1 cellular context compared by ENCODE assay signal in genomic region chr17:231191-231965, GRCh38.
TF ChIP-seq lines count a peak whose summit lies in the region.

No MANE protein-coding gene starts in this region.

TF ChIP-seq in WTC11, 78 proteins besides CTCF, POLR2A, EP300 and RAD21 (continued from another document):
- TF ChIP-seq ARID4B (CRISPR knock-in tag; IDR thresholded peaks at IDR 0.05; ENCODE audit: borderline replicate concordance) (no peak), HMGA2 (CRISPR knock-in tag; IDR thresholded peaks at IDR 0.05) (no peak), MLX (CRISPR knock-in tag; IDR thresholded peaks at IDR 0.05) (no peak), EMX1 (CRISPR knock-in tag; IDR thresholded peaks at IDR 0.05) (no peak), ZBTB43 (CRISPR knock-in tag; IDR thresholded peaks at IDR 0.05) (no peak), ZNF219 (CRISPR knock-in tag; IDR thresholded peaks at IDR 0.05; ENCODE audit: borderline replicate concordance) (no peak), CDX4 (CRISPR knock-in tag; IDR thresholded peaks at IDR 0.05; ENCODE audit: borderline replicate concordance) (no peak), NR3C1 (CRISPR knock-in tag; conservative IDR thresholded peaks at IDR 0.05; ENCODE audit: low read depth) (no peak), ZNF232 (CRISPR knock-in tag; IDR thresholded peaks at IDR 0.05) (no peak), USF2 (CRISPR knock-in tag; IDR thresholded peaks at IDR 0.05) (no peak), NFE2L1 (CRISPR knock-in tag; IDR thresholded peaks at IDR 0.05) (no peak), PRRX2 (CRISPR knock-in tag; IDR thresholded peaks at IDR 0.05) (no peak), ESRRA (CRISPR knock-in tag; IDR thresholded peaks at IDR 0.05; ENCODE audit: borderline replicate concordance) (no peak), SP1 (CRISPR knock-in tag; conservative IDR thresholded peaks at IDR 0.05) (no peak)
